Comparison of ENCODE assay signal across 1 cellular context in the genomic region with DNA sequence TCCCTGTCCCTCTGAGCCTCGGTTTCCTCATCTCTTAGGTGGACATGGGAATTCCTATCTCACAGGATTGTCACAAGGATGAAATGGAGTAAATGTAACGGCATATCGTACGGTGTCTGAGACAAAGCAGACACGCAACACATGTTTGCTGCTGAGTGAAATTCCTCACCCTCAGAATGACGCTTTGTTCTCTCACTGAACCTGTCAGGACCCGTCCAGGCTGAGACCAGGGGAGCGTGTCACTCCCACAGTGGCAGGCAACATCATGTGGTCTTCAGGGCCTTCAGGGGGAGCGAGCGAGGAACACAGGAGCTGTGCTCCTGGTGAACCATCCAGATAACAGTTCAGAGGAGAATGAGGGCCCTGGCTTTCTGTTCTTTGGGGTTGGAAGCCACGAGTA.
TF ChIP-seq lines count a peak whose summit lies in the region.

No MANE protein-coding gene starts in this region.

TF ChIP-seq in IMR-90, 13 proteins besides CTCF, POLR2A, EP300 and RAD21:
- no peak for TF ChIP-seq BHLHE40 (IDR thresholded peaks at IDR 0.05; ENCODE audit: low read depth, low read length)
- no peak for TF ChIP-seq MXI1 (IDR thresholded peaks at IDR 0.05; ENCODE audit: borderline replicate concordance, low read depth, low read length)
- no peak for TF ChIP-seq RCOR1 (IDR thresholded peaks at IDR 0.05; ENCODE audit: insufficient replicate concordance, low read length)
- TF ChIP-seq RFX5 (IDR thresholded peaks at IDR 0.05; ENCODE audit: low read depth, low read length) = no peak
- no peak for TF ChIP-seq SMC3 (IDR thresholded peaks at IDR 0.05; ENCODE audit: low read depth, low read length)
TF ChIP-seq in IMR-90: peak in this region for 0.
